22 cellular contexts compared by ENCODE assay signal in the genomic region with DNA sequence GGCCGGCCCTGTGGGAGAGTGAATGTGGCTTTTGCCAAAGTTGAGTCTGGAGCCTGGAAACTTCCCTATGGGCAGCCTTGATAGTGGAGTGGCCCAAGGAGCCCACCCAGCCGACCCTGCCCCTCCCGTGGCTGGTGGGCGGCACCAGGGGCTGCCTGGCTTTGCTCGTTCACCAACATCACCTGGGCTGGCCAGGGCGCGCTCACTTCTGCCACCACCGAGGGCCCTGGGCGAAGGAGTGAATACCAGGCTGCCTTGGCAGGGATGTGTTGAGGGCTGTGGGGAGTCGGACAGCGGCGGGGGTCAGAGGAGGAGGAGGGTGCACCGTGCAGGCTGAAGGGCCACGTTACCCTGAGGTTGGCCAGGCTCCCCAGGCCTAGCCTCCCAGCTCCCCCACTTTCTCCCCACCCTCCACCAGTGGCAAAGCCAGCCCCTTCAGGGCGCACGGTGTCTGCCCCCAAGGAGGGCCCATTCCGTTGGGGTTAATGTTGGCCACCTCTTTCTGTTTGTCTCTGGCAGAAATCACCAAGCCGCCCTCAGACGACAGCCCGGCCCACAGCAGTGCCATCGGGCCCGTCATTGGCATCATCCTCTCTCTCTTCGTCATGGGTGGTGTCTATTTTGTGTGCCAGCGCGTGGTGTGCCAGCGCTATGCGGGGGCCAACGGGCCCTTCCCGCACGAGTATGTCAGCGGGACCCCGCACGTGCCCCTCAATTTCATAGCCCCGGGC. TPM values are rescaled to one million over a fixed set of nuclear protein-coding genes. Genes with fewer than 3 reads are reported as not detected.
DNase-seq lines count a peak whose midpoint lies in the region; ATAC-seq, FAIRE-seq and TF ChIP-seq lines count a peak whose summit lies in the region.
"Had no signal": no experiment of that assay in that cellular context is flagged by ENCODE, and none has a peak within 500 bp of the region (broad histone marks: within the 10 kb centered on the region; RNA-seq: fewer than 3 reads in every experiment).

No MANE protein-coding gene starts in this region.

- CTCF ChIA-PET in K562 (lab: Yijun Ruan, JAX; ENCODE audit: low intra/inter-chr PET ratio) (no interaction called here), T-cell (lab: Charles Lee) (no interaction called here)

- H3K9me1 ChIP-seq in K562 (ENCODE audit: control insufficient read depth, insufficient read depth, low read length): peaks cover 12% of the 10 kb centered on the region

- H3K79me2 ChIP-seq in GM23248 (ENCODE audit: insufficient read depth): no peaks in the 10 kb centered on the region
- no peaks in the 10 kb centered on the region for H3K79me2 ChIP-seq in K562 (ENCODE audit: control insufficient read depth, insufficient read depth, low read length)

- POLR2A ChIA-PET in K562 (lab: Yijun Ruan, JAX): no interaction called here
- POLR2A ChIA-PET in T-cell (lab: Charles Lee): no interaction called here

- TF ChIP-seq RAD21 in K562 (CRISPR knock-in tag; conservative IDR thresholded peaks at IDR 0.05 in 1 of 2, IDR thresholded peaks at IDR 0.05 in 1 of 2): no peak

- no TSS peak for BruUV-seq in K562 (replicated peaks; lab: Mats Ljungman, UMichigan)

- H3K9me3 Mint-ChIP-seq in T-cell: no peaks in the 10 kb centered on the region
- H3K9me3 Mint-ChIP-seq: activated CD4-positive, alpha-beta memory T cell treated with anti-CD3 and anti-CD28 coated beads, Interleukin-2, amount 10 ng/mL, durations not matched to agents 7 days and 5 days had no signal

- H3K4me1 ChIP-seq in GM23248 (ENCODE audit: insufficient read depth) (peaks cover 8% of the 10 kb centered on the region; the same call in 1 of the 2 replicates), K562 (replicated peaks in 1 of 2; ENCODE audit: control insufficient read depth in 2 of 2, insufficient read depth in 2 of 2, low read length in 2 of 2) (peaks cover 15 to 40% of the 10 kb centered on the region in 2 experiments; a peak in 4 of 5 replicates), right cardiac atrium (ENCODE audit: control insufficient read depth, insufficient read depth, low read length) (peaks cover 3% of the 10 kb centered on the region), skeletal muscle satellite cell (ENCODE audit: control insufficient read depth, insufficient read depth, low read length) (peaks cover 30% of the 10 kb centered on the region)

- no peak for FAIRE-seq in K562 (lab: Jason Lieb, UNC)
- FAIRE-seq: GM12878 had no signal

- no peak overlapping the region for H3K27ac Mint-ChIP-seq in T-cell
- H3K27ac Mint-ChIP-seq: activated CD4-positive, alpha-beta memory T cell treated with anti-CD3 and anti-CD28 coated beads, Interleukin-2, amount 10 ng/mL, durations not matched to agents 7 days and 5 days had no signal

- no peak; a peak in 1 of 6 replicates for TF ChIP-seq CTCF in K562 (IDR thresholded peaks at IDR 0.05 in 2 of 3, conservative IDR thresholded peaks at IDR 0.05 in 1 of 3; ENCODE audit: insufficient read depth in 2 of 3, low read depth in 1 of 3, low read length in 3 of 3)
- TF ChIP-seq CTCF in GM10266 (IDR thresholded peaks at IDR 0.05; ENCODE audit: control insufficient read depth, insufficient read depth, low read depth, missing control alignments): no peak

- intact Hi-C loops in K562 (cut with micrococcal nuclease): no loop called here
- intact Hi-C loops in right cardiac atrium (cut with DNase I): no loop called here

- no peaks in the 10 kb centered on the region for H3K9me2 ChIP-seq in GM23248 (ENCODE audit: insufficient read depth)

- no peak for TF ChIP-seq EP300 in K562 (IDR thresholded peaks at IDR 0.05; ENCODE audit: low read length)

- H3K27ac ChIP-seq in GM23248: no peak overlapping the region
- peak overlapping the region; percentile 79; the same call in 2 of the 3 replicates for H3K27ac ChIP-seq in K562 (ENCODE audit: extremely low read depth, low read depth, low read length)
- H3K27ac ChIP-seq in right cardiac atrium (ENCODE audit: low read length): peak overlapping the region; percentile 31
- H3K27ac ChIP-seq: KMS-11, suprapubic skin had no signal

- H3K9me3 ChIP-seq in GM23248 (ENCODE audit: low read depth) (no peaks in the 10 kb centered on the region), K562 (replicated peaks; ENCODE audit: control insufficient read depth, insufficient read depth, low read depth, low read length) (no peaks in the 10 kb centered on the region), right cardiac atrium (ENCODE audit: control insufficient read depth, low read length) (no peaks in the 10 kb centered on the region), skeletal muscle satellite cell (replicated peaks; ENCODE audit: low read length) (no peaks in the 10 kb centered on the region)
- H3K9me3 ChIP-seq: suprapubic skin had no signal

- ATAC-seq in K562 (no peak), right cardiac atrium (peak in 1 of 2 donors; percentile 4), T-cell (replicated peaks in 1 of 4) (no peak)
- ATAC-seq: GM12878 had no signal

- no peaks in the 10 kb centered on the region for H3K27me3 Mint-ChIP-seq in T-cell
- H3K27me3 Mint-ChIP-seq: activated CD4-positive, alpha-beta memory T cell treated with anti-CD3 and anti-CD28 coated beads, Interleukin-2, amount 10 ng/mL, durations not matched to agents 7 days and 5 days had no signal

- H3K9ac ChIP-seq in GM23248 (no peak overlapping the region), K562 (ENCODE audit: insufficient read depth in 1 of 2, low read depth in 2 of 2, low read length in 2 of 2) (peak overlapping the region; percentile 41; a peak in 2 of 4 replicates), skeletal muscle satellite cell (ENCODE audit: low read depth, low read length) (peak overlapping the region; percentile 42)
- H3K9ac ChIP-seq: KMS-11 had no signal

- peaks cover 0 to 2% (median 0%) of the 10 kb centered on the region in 3 donors for H3K4me1 Mint-ChIP-seq in T-cell

- 0 out of 2 replicates have a peak, but pooled peaks cover 6% of the 10 kb centered on the region for H3F3A ChIP-seq in GM23248 (ENCODE audit: insufficient read depth)

- H3K36me3 ChIP-seq in GM23248 (ENCODE audit: low read depth) (no peaks in the 10 kb centered on the region), K562 (ENCODE audit: control insufficient read depth, insufficient read depth, low read length) (peaks cover 78% of the 10 kb centered on the region; the same call in 2 of the 3 replicates), skeletal muscle satellite cell (ENCODE audit: insufficient read depth, low read length) (peaks cover 4% of the 10 kb centered on the region)

- H2AFZ ChIP-seq in GM23248: peak overlapping the region; percentile 84
- peak overlapping the region; percentile 83; the same call in 1 of the 2 replicates for H2AFZ ChIP-seq in K562 (ENCODE audit: low read depth, low read length)

- no peaks in the 10 kb centered on the region for H3K36me3 Mint-ChIP-seq in T-cell

- no peak overlapping the region for H3K4me2 ChIP-seq in GM23248 (ENCODE audit: unreplicated experiment)
- H3K4me2 ChIP-seq in K562 (ENCODE audit: insufficient read depth, low read length): no peak overlapping the region; the same call in 1 of the 2 replicates
- H3K4me2 ChIP-seq in skeletal muscle satellite cell (ENCODE audit: low read length): no peak overlapping the region
- H3K4me2 ChIP-seq: KMS-11 had no signal

- no peak for TF ChIP-seq POLR2A in K562 (conservative IDR thresholded peaks at IDR 0.05)

- H3K4me3 ChIP-seq in GM23248: no peak overlapping the region
- H3K4me3 ChIP-seq in K562: no peak overlapping the region
- no peak overlapping the region for H3K4me3 ChIP-seq in right cardiac atrium (ENCODE audit: low read length)
- H3K4me3 ChIP-seq in skeletal muscle satellite cell (ENCODE audit: low read length): no peak overlapping the region
- H3K4me3 ChIP-seq: GM12878, suprapubic skin had no signal

- WGBS in GM23248 (ENCODE audit: low coverage in 1 of 2, low lambda C conversion rate in 2 of 2, missing lambda C conversion rate in 2 of 2), 2 experiments: 91 to 94% methylated on average over 32 to 34 of the region's 34 CpGs
- WGBS in K562 (ENCODE audit: insufficient coverage, low coverage, missing lambda C conversion rate): 93% methylated on average over 28 of the region's 34 CpGs
- 83% methylated on average over 34 of the region's 34 CpGs for WGBS in right cardiac atrium

- no peaks in the 10 kb centered on the region for H4K20me1 ChIP-seq in GM23248 (ENCODE audit: insufficient read depth)
- H4K20me1 ChIP-seq in K562 (replicated peaks; ENCODE audit: control insufficient read depth, insufficient read depth, low read length): no peaks in the 10 kb centered on the region; the same call in 1 of the 2 replicates

- in situ Hi-C loops in GM23248 (cut with MboI): no loop called here
- in situ Hi-C loops in K562 (cut with MboI): no loop called here

- no peak overlapping the region for H3K4me3 Mint-ChIP-seq in T-cell
- H3K4me3 Mint-ChIP-seq: activated CD4-positive, alpha-beta memory T cell treated with anti-CD3 and anti-CD28 coated beads, Interleukin-2, amount 10 ng/mL, durations not matched to agents 7 days and 5 days had no signal

- DNase-seq in GM23248 (no peak), K562 (ENCODE audit: extremely low read depth in 1 of 4, low spot score in 3 of 4) (no peak), right cardiac atrium (no peak), AG08396 (ENCODE audit: low spot score) (no peak), GM10266 (ENCODE audit: extremely low spot score) (no peak), T-cell (no peak)
- no peak for DNase-seq in activated CD4-positive, alpha-beta T cell treated with anti-CD3 and anti-CD28 coated beads for 1 hour
- DNase-seq: activated CD4-positive, alpha-beta memory T cell treated with anti-CD3 and anti-CD28 coated beads, Interleukin-2, amount 10 ng/mL, durations not matched to agents 7 days and 5 days; activated naive CD4-positive, alpha-beta T cell; activated T-cell treated with anti-CD3 and anti-CD28 coated beads, Interleukin-2, amount 50 U/mL, for 1 hour; GOT3; left colon; NCI-H1930; NCI-H2227 treated with DMSO at 0.1 percent for 48 hours; NCI-H774; retina; SHP77; stimulated activated CD4-positive, alpha-beta T cell treated with anti-CD3 and anti-CD28 coated beads, Interleukin-15, amount 100 ng/mL, for 24 hours had no signal

- H3K27me3 ChIP-seq in GM23248 (replicated peaks; ENCODE audit: insufficient read depth) (no peaks in the 10 kb centered on the region), K562 (ENCODE audit: control insufficient read depth in 2 of 2, insufficient read depth in 2 of 2, low read length in 2 of 2) (no peaks in the 10 kb centered on the region), right cardiac atrium (ENCODE audit: control insufficient read depth, insufficient read depth) (no peaks in the 10 kb centered on the region), skeletal muscle satellite cell (ENCODE audit: control insufficient read depth, insufficient read depth, low read length) (no peaks in the 10 kb centered on the region)
- H3K27me3 ChIP-seq: suprapubic skin had no signal

RNA-seq across cellular contexts. Expression of a gene that starts 22.5 kb away (rescaled TPM):
- 71.2 and 96.0 TPM in 2 replicates for total RNA-seq in GM23248 (2014; rRNA removed; shearing (Covaris generic))
- polyA plus RNA-seq in GM23248 (2016; fragmentation: Nextera tagmentation; extraction: Ambion mirVana): 47.5 and 47.9 TPM in 2 replicates
- 136 and 375 TPM in 2 replicates for total RNA-seq in K562 (2011; cell fraction: chromatin; rRNA removed; ENCODE audit: low replicate concordance)
- total RNA-seq in K562 (2011; cell fraction: nucleolus; rRNA removed): 57.0 and 86.1 TPM in 2 replicates
- 132 and 147 TPM in 2 replicates for total RNA-seq in K562 (2011; cell fraction: nucleoplasm; rRNA removed)
- total RNA-seq in K562 (2014; rRNA removed): 96.1 and 103 TPM in 2 replicates
- 110 and 132 TPM in 2 replicates for total RNA-seq in K562 (2014; rRNA removed; fragmentation: Illumina TruSeq; extraction: Trizol)
- total RNA-seq in K562 (2015; rRNA removed; fragmentation: Illumina TruSeq; extraction: Trizol): 111 and 117 TPM in 2 replicates
- 90.3 and 91.2 TPM in 2 replicates for total RNA-seq in K562 (2021)
- polyA plus RNA-seq in K562 (2011; rRNA removed): 58.4 and 75.6 TPM in 2 replicates
- 25.4 and 35.3 TPM in 2 replicates for polyA plus RNA-seq in K562 (2011; cell fraction: cytosol; rRNA removed)
- 95.8 and 111 TPM in 2 replicates for polyA plus RNA-seq in K562 (2011; cell fraction: nucleus; rRNA removed)
- polyA plus RNA-seq in K562 (2012): 45.4 and 55.1 TPM in 2 replicates
- polyA plus RNA-seq in K562 (2014; fragmentation: Illumina TruSeq; extraction: Trizol): 69.1 and 80.6 TPM in 2 replicates
- 10 to 100 TPM; 20.3 to 32.5 TPM for polyA plus RNA-seq in K562 (2014; fragmentation: Nextera tagmentation; extraction: Ambion mirVana)
- 46.7 and 48.4 TPM in 2 replicates for polyA plus RNA-seq in K562 (2014; rRNA removed)
- 179 and 197 TPM in 2 replicates for polyA minus RNA-seq in K562 (2011; rRNA and poly(A)+ RNA removed)
- 67.2 and 87.0 TPM in 2 replicates for polyA minus RNA-seq in K562 (2011; cell fraction: cytosol; rRNA and poly(A)+ RNA removed)
- 114 and 187 TPM in 2 replicates for polyA minus RNA-seq in K562 (2011; cell fraction: nucleus; rRNA and poly(A)+ RNA removed)
- 100 to 1,000 TPM in 1 of 4 donors, 10 to 100 TPM in 3; 81.5 to 101 (median 90.8) TPM for total RNA-seq in right cardiac atrium
- 22.1 TPM for polyA plus RNA-seq in right cardiac atrium
- total RNA-seq in skeletal muscle satellite cell (2012; rRNA removed): 77.5 and 94.0 TPM in 2 replicates
- total RNA-seq in T-cell: 100 to 1,000 TPM; 106 to 147 (median 118) TPM
